ENCODE assay signal across 11 cellular contexts in genomic region chr22:20552913-20553401, GRCh38. TPM values are rescaled to one million over a fixed set of nuclear protein-coding genes. Genes with fewer than 3 reads are reported as not detected.
DNase-seq lines count a peak whose midpoint lies in the region; ATAC-seq and TF ChIP-seq lines count a peak whose summit lies in the region.
"Had no signal": no experiment of that assay in that cellular context is flagged by ENCODE, and none has a peak within 500 bp of the region (broad histone marks: within the 10 kb centered on the region; RNA-seq: fewer than 3 reads in every experiment).

No MANE protein-coding gene starts in this region.

- peak overlapping the region; percentile 94 for H3K27ac Mint-ChIP-seq in activated CD4-positive, alpha-beta T cell treated with anti-CD3 and anti-CD28 coated beads, Interleukin-2, amount 10 ng/mL, durations not matched to agents 24 days and 14 days
- peak overlapping the region; percentile 94 to 96 for H3K27ac Mint-ChIP-seq in effector memory CD8-positive, alpha-beta T cell

- H3K4me3 ChIP-seq in tibial artery (peak overlapping the region in 1 of 2 donors; percentile 7), BE2C (ENCODE audit: low read depth, low read length) (no peak overlapping the region)
- H3K4me3 ChIP-seq: A549, GM12878 had no signal

- no peak overlapping the region for H3K4me3 Mint-ChIP-seq in activated CD4-positive, alpha-beta T cell treated with anti-CD3 and anti-CD28 coated beads, Interleukin-2, amount 10 ng/mL, durations not matched to agents 24 days and 14 days
- peak overlapping the region; percentile 35 to 83 for H3K4me3 Mint-ChIP-seq in effector memory CD8-positive, alpha-beta T cell

- H3K36me3 Mint-ChIP-seq in activated CD4-positive, alpha-beta T cell treated with anti-CD3 and anti-CD28 coated beads, Interleukin-2, amount 10 ng/mL, durations not matched to agents 24 days and 14 days (ENCODE audit: low read depth): peaks cover 49% of the 10 kb centered on the region
- H3K36me3 Mint-ChIP-seq in effector memory CD8-positive, alpha-beta T cell (ENCODE audit: insufficient read depth): peaks cover 66% of the 10 kb centered on the region

- H3K9me3 Mint-ChIP-seq in activated CD4-positive, alpha-beta T cell treated with anti-CD3 and anti-CD28 coated beads, Interleukin-2, amount 10 ng/mL, durations not matched to agents 24 days and 14 days: no peaks in the 10 kb centered on the region
- H3K9me3 Mint-ChIP-seq in effector memory CD8-positive, alpha-beta T cell: no peaks in the 10 kb centered on the region
- H3K9me3 Mint-ChIP-seq: activated T-helper 1 cell treated with anti-CD3 and anti-CD28 coated beads, Interleukin-12 subunit alpha, Interleukin-12 subunit beta, Interleukin-2, Interleukin-4 antibody, amounts not matched to agents 30 ng/mL and 10 ng/mL and 1 ng/mL, durations not matched to agents 14 hours and 24 hours and 36 hours had no signal

- ATAC-seq in effector memory CD8-positive, alpha-beta T cell (replicated peaks): no peak
- ATAC-seq: GM12878 had no signal

- intact Hi-C loops in activated CD4-positive, alpha-beta T cell treated with anti-CD3 and anti-CD28 coated beads, Interleukin-2, amount 10 ng/mL, durations not matched to agents 24 days and 14 days (cut with micrococcal nuclease): loop anchor here (5.0 kb wide), 1 partner anchor 46 kb away; the partner anchor contains the start of gene MED15
- intact Hi-C loops in tibial artery (cut with DNase I; ENCODE audit: low total_unique reads): no loop called here

- H3K9me3 ChIP-seq in tibial artery (no peaks in the 10 kb centered on the region), BE2C (no peaks in the 10 kb centered on the region)
- H3K9me3 ChIP-seq: A549 had no signal

- no peaks in the 10 kb centered on the region for H3K27me3 ChIP-seq in tibial artery
- no peaks in the 10 kb centered on the region for H3K27me3 ChIP-seq in BE2C

- TF ChIP-seq CTCF in tibial artery (IDR thresholded peaks at IDR 0.05) (no peak), BE2C (IDR thresholded peaks at IDR 0.05; ENCODE audit: low read depth, low read length) (no peak)

- H3K27ac ChIP-seq in tibial artery: peak overlapping the region; percentile 92 to 96

- H3K36me3 ChIP-seq in tibial artery: peaks cover 4 to 49% (median 32%) of the 10 kb centered on the region in 3 donors
- H3K36me3 ChIP-seq in BE2C: peaks cover 61% of the 10 kb centered on the region

- H3K27me3 Mint-ChIP-seq in activated CD4-positive, alpha-beta T cell treated with anti-CD3 and anti-CD28 coated beads, Interleukin-2, amount 10 ng/mL, durations not matched to agents 24 days and 14 days: no peaks in the 10 kb centered on the region
- H3K27me3 Mint-ChIP-seq in effector memory CD8-positive, alpha-beta T cell: no peaks in the 10 kb centered on the region

- no peak for DNase-seq in activated CD4-positive, alpha-beta T cell treated with anti-CD3 and anti-CD28 coated beads, Interleukin-2, amount 10 ng/mL, durations not matched to agents 24 days and 14 days
- DNase-seq in activated CD4-positive, alpha-beta T cell treated with anti-CD3 and anti-CD28 coated beads for 48 hours: no peak
- DNase-seq in effector memory CD8-positive, alpha-beta T cell: no peak
- DNase-seq in lung microvascular endothelial cell (ENCODE audit: low read depth in 2 of 2) (peak; percentile 80 to 87), tibial artery (no peak), cortex of kidney (lab: John Stamatoyannopoulos, UW) (no peak), nucleus accumbens (lab: John Stamatoyannopoulos, UW) (no peak), BE2C (no peak)

- H3K4me1 ChIP-seq in tibial artery (peaks cover 23 to 90% (median 69%) of the 10 kb centered on the region in 4 donors), BE2C (peaks cover 46% of the 10 kb centered on the region)

- peaks cover 75% of the 10 kb centered on the region for H3K4me1 Mint-ChIP-seq in activated CD4-positive, alpha-beta T cell treated with anti-CD3 and anti-CD28 coated beads, Interleukin-2, amount 10 ng/mL, durations not matched to agents 24 days and 14 days
- H3K4me1 Mint-ChIP-seq in effector memory CD8-positive, alpha-beta T cell (ENCODE audit: low read depth in 2 of 2): peaks cover 71 to 86% of the 10 kb centered on the region in 2 donors

RNA-seq across cellular contexts. Expression of gene MED15, which starts 45.5 kb away (rescaled TPM):
- total RNA-seq in activated CD4-positive, alpha-beta T cell treated with anti-CD3 and anti-CD28 coated beads, Interleukin-2, amount 10 ng/mL, durations not matched to agents 24 days and 14 days: 113 and 117 TPM in 2 replicates
- total RNA-seq in lung microvascular endothelial cell: 16.1 and 18.5 TPM in 2 replicates
- 133 TPM for polyA plus RNA-seq in BE2C (2012; ENCODE audit: insufficient read depth, insufficient read length, low read depth)

RNA-seq across cellular contexts. Expression of gene KLHL22, which starts 57.4 kb away (rescaled TPM):
- total RNA-seq in activated CD4-positive, alpha-beta T cell treated with anti-CD3 and anti-CD28 coated beads, Interleukin-2, amount 10 ng/mL, durations not matched to agents 24 days and 14 days: 16.9 and 17.7 TPM in 2 replicates
- total RNA-seq in lung microvascular endothelial cell: 13.1 and 13.7 TPM in 2 replicates
- 41.4 TPM for polyA plus RNA-seq in BE2C (2012; ENCODE audit: insufficient read depth, insufficient read length, low read depth)

Comparison
In these comparisons a context has a peak if more than half of its experiments do, and no peak if none do; other contexts are left out.
1. DNase-seq: peak in lung microvascular endothelial cell (2 of 2); none in activated CD4-positive, alpha-beta T cell treated with anti-CD3 and anti-CD28 coated beads, Interleukin-2, amount 10 ng/mL, durations not matched to agents 24 days and 14 days (single experiment), activated CD4-positive, alpha-beta T cell treated with anti-CD3 and anti-CD28 coated beads for 48 hours (single experiment), effector memory CD8-positive, alpha-beta T cell (0 of 3), tibial artery (0 of 2), cortex of kidney (single experiment), nucleus accumbens (0 of 56) and BE2C (single experiment).